Comparison of ENCODE assay signal across 16 cellular contexts in genomic region chr1:227094249-227094966, GRCh38.
DNase-seq lines count a peak whose midpoint lies in the region; ATAC-seq and TF ChIP-seq lines count a peak whose summit lies in the region.
"Had no signal": no experiment of that assay in that cellular context is flagged by ENCODE, and none has a peak within 500 bp of the region (broad histone marks: within the 10 kb centered on the region; RNA-seq: fewer than 3 reads in every experiment).

No MANE protein-coding gene starts in this region.

- no peaks in the 10 kb centered on the region for H3K79me2 ChIP-seq in OCI-LY7 (ENCODE audit: insufficient read depth, low read depth, low read length)

- H2AFZ ChIP-seq in OCI-LY7 (ENCODE audit: low read length): no peak overlapping the region

- ATAC-seq in HG03469 (IDR thresholded peaks at IDR 0.05; ENCODE audit: unreplicated experiment): no peak
- no peak for ATAC-seq in GM18498 (IDR thresholded peaks at IDR 0.05; ENCODE audit: unreplicated experiment)
- ATAC-seq: activated naive CD4-positive, alpha-beta T cell treated with anti-CD3 and anti-CD28 coated beads, Interleukin-2, amount 50 U/mL, for 72 hours had no signal

- H4K20me1 ChIP-seq in OCI-LY7 (ENCODE audit: insufficient read depth, low read length): no peaks in the 10 kb centered on the region

- intact Hi-C loops in colonic mucosa (cut with DNase I): no loop called here
- intact Hi-C loops in dorsolateral prefrontal cortex (cut with DNase I): no loop called here
- intact Hi-C loops in OCI-LY7 (cut with micrococcal nuclease; ENCODE audit: unreplicated experiment): no loop called here

- POLR2A ChIA-PET in OCI-LY7 (lab: Charles Lee): interaction anchor here (0.6 kb wide), 1 partner anchor 188 kb away, joined by 3 read pairs; no protein-coding TSS in a partner anchor

- in situ Hi-C loops in Caki2 (cut with HindIII; ENCODE audit: low pct_unique_long_range_greater_than_20kb, low sequenced_read_pairs): no loop called here

- no peaks in the 10 kb centered on the region for H3K9me2 ChIP-seq in OCI-LY7 (ENCODE audit: insufficient read depth, low read length)

- no peaks in the 10 kb centered on the region for H3K27me3 ChIP-seq in colonic mucosa
- H3K27me3 ChIP-seq in dorsolateral prefrontal cortex: no peaks in the 10 kb centered on the region
- H3K27me3 ChIP-seq: heart left ventricle, uterus had no signal

- no peaks in the 10 kb centered on the region for H3K9me3 ChIP-seq in colonic mucosa
- no peaks in the 10 kb centered on the region for H3K9me3 ChIP-seq in OCI-LY7 (ENCODE audit: low read length)
- H3K9me3 ChIP-seq: heart left ventricle, uterus had no signal

- H3K4me3 ChIP-seq in colonic mucosa: no peak overlapping the region
- H3K4me3 ChIP-seq in dorsolateral prefrontal cortex: no peak overlapping the region
- H3K4me3 ChIP-seq in OCI-LY7 (ENCODE audit: low read depth, low read length, poor library complexity, severe bottlenecking): no peak overlapping the region
- H3K4me3 ChIP-seq: heart left ventricle, uterus had no signal

- DNase-seq in Caki2 (ENCODE audit: low read depth) (peak; percentile 16), LoVo (ENCODE audit: low spot score) (peak; percentile 74), colonic mucosa (peak; percentile 37), mucosa of gallbladder (ENCODE audit: low spot score) (peak; percentile 43), dorsolateral prefrontal cortex (no peak), OCI-LY7 (ENCODE audit: low spot score) (no peak)
- DNase-seq: activated CD4-positive, alpha-beta T cell treated with anti-CD3 and anti-CD28 coated beads, Interleukin-2, amount 50 U/mL, for 48 hours; heart left ventricle; midbrain; NCI-H2107; uterus had no signal

- H3K4me2 ChIP-seq in OCI-LY7 (ENCODE audit: low read length): no peak overlapping the region

- H3K27ac ChIP-seq in colonic mucosa (peak overlapping the region; percentile 38), dorsolateral prefrontal cortex (peak overlapping the region in 1 of 59 donors; percentile 35), OCI-LY7 (ENCODE audit: low read depth, low read length, poor library complexity, severe bottlenecking) (no peak overlapping the region)
- H3K27ac ChIP-seq: heart left ventricle, RWPE1, uterus, VCaP had no signal

- CTCF ChIA-PET in OCI-LY7 (lab: Charles Lee; ENCODE audit: unreplicated experiment): no interaction called here

- BruUV-seq in OCI-LY7 (replicated peaks; lab: Mats Ljungman, UMichigan): no TSS peak

- TF ChIP-seq CTCF in colonic mucosa (IDR thresholded peaks at IDR 0.05) (no peak), dorsolateral prefrontal cortex (IDR thresholded peaks at IDR 0.05 in 54 of 56, conservative IDR thresholded peaks at IDR 0.05 in 2 of 56; ENCODE audit: low read depth in 1 of 56, partially characterized antibody in 56 of 56) (no peak), OCI-LY7 (conservative IDR thresholded peaks at IDR 0.05; ENCODE audit: low read length) (no peak)

- H3K9ac ChIP-seq in colonic mucosa (ENCODE audit: low read depth in 2 of 2, low read length in 2 of 2): no peak overlapping the region

- H3K36me3 ChIP-seq in colonic mucosa (no peaks in the 10 kb centered on the region), OCI-LY7 (ENCODE audit: insufficient read depth, low read length) (no peaks in the 10 kb centered on the region)
- H3K36me3 ChIP-seq: uterus had no signal

- H3K4me1 ChIP-seq in colonic mucosa: no peaks in the 10 kb centered on the region
- H3K4me1 ChIP-seq in OCI-LY7 (ENCODE audit: insufficient read depth, low read length, poor library complexity, severe bottlenecking): no peaks in the 10 kb centered on the region
- H3K4me1 ChIP-seq: uterus had no signal

Comparison
In these comparisons a context has a peak if more than half of its experiments do, and no peak if none do; other contexts are left out.
1. DNase-seq: peak in Caki2 (single experiment), LoVo (single experiment), colonic mucosa (single experiment) and mucosa of gallbladder (single experiment); none in dorsolateral prefrontal cortex (0 of 10) and OCI-LY7 (single experiment).